In genomic region chrX:103151799-103152198, GRCh38 we compare ENCODE assay signal across 11 cellular contexts. TPM values are rescaled to one million over a fixed set of nuclear protein-coding genes. Genes with fewer than 3 reads are reported as not detected.
A peak's percentile ranks its signal among the peaks of the same experiment; 100 is the strongest.
DNase-seq lines count a peak whose midpoint lies in the region; ATAC-seq and TF ChIP-seq lines count a peak whose summit lies in the region.
"Had no signal": no experiment of that assay in that cellular context is flagged by ENCODE, and none has a peak within 500 bp of the region (broad histone marks: within the 10 kb centered on the region; RNA-seq: fewer than 3 reads in every experiment).

No MANE protein-coding gene starts in this region.

- H4K20me1 ChIP-seq in KMS-11 (ENCODE audit: insufficient read depth) = no peaks in the 10 kb centered on the region

- TF ChIP-seq CTCF in Calu3 (IDR thresholded peaks at IDR 0.05; ENCODE audit: unreplicated experiment) = no peak
- no peak for TF ChIP-seq CTCF in KMS-11 (conservative IDR thresholded peaks at IDR 0.05; ENCODE audit: low read depth, low read length)
- no peak for TF ChIP-seq CTCF in brain (conservative IDR thresholded peaks at IDR 0.05)

- WGBS in mesendoderm (ENCODE audit: extremely low coverage, insufficient coverage, low lambda C conversion rate) = no CpG with 5 or more reads among the region's 3 CpGs

- no peak overlapping the region for H3K23ac ChIP-seq in mesendoderm (ENCODE audit: low read length)

- no peak overlapping the region for H2BK15ac ChIP-seq in mesendoderm (replicated peaks; ENCODE audit: low read depth)

- H3K9ac ChIP-seq in KMS-11 (no peak overlapping the region), mesendoderm (ENCODE audit: low read length) (no peak overlapping the region)

- H3K4me1 ChIP-seq in KMS-11 (ENCODE audit: low read depth, poor library complexity, severe bottlenecking) (peaks cover 15% of the 10 kb centered on the region), mesendoderm (ENCODE audit: control insufficient read depth, low read depth, low read length) (no peaks in the 10 kb centered on the region)
- no peaks in the 10 kb centered on the region for H3K4me1 ChIP-seq in effector memory CD4-positive, alpha-beta T cell (ENCODE audit: control insufficient read depth, insufficient read depth, low read length, poor library complexity, severe bottlenecking)

- H3K27ac Mint-ChIP-seq in Calu3 (ENCODE audit: unreplicated experiment) (peak overlapping the region; percentile 56), brain (peak overlapping the region in 4 of 5 experiments; percentile 96 to 97 (median 96))

- DNase-seq in Calu3 (no peak), mesendoderm (peak; percentile 40), DMS153 treated with DMSO at 0.1 percent for 48 hours (lab: John Stamatoyannopoulos, UW; ENCODE audit: unreplicated experiment) (no peak)
- no peak for DNase-seq in activated effector memory CD4-positive, alpha-beta T cell treated with Interleukin-2 at 50 U/mL for 16 hours
- DNase-seq in effector memory CD4-positive, alpha-beta T cell = no peak
- DNase-seq: activated naive CD4-positive, alpha-beta T cell had no signal

- H4K8ac ChIP-seq in mesendoderm (ENCODE audit: low read depth, low read length) = no peak overlapping the region

- H4K5ac ChIP-seq in mesendoderm (ENCODE audit: low read length) = no peak overlapping the region

- H3K4ac ChIP-seq in mesendoderm (ENCODE audit: low read depth, low read length) = no peak overlapping the region

- H3K56ac ChIP-seq in mesendoderm (ENCODE audit: low read length) = no peak overlapping the region

- H3K4me3 ChIP-seq in KMS-11 (IDR thresholded peaks at IDR 0.05; ENCODE audit: insufficient read depth, low read depth, low read length) (no peak overlapping the region), mesendoderm (ENCODE audit: low read length) (no peak overlapping the region)
- no peak overlapping the region for H3K4me3 ChIP-seq in effector memory CD4-positive, alpha-beta T cell (ENCODE audit: insufficient read depth, low read depth, low read length, poor library complexity, severe bottlenecking)
- H3K4me3 ChIP-seq: cardiac muscle cell had no signal

- no peak overlapping the region for H2AK5ac ChIP-seq in mesendoderm (ENCODE audit: low read length)

- H3K27me3 Mint-ChIP-seq in Calu3 (ENCODE audit: unreplicated experiment) (no peaks in the 10 kb centered on the region), brain (peaks cover 4% of the 10 kb centered on the region)

- CTCF ChIA-PET in Calu3 (lab: Charles Lee) = interaction anchor here (0.5 to 1.0 kb wide), 2 partner anchors 88 to 174 kb away, joined by 3 to 5 read pairs; partner anchors contain the start of gene BEX1

- H2BK120ac ChIP-seq in mesendoderm (ENCODE audit: low read depth, low read length) = no peak overlapping the region

- H3K9me3 Mint-ChIP-seq in Calu3 (ENCODE audit: low read depth, unreplicated experiment) (peaks cover 6% of the 10 kb centered on the region), brain (peaks cover 0 to 7% (median 0%) of the 10 kb centered on the region in 5 experiments)

- H3K36me3 ChIP-seq in KMS-11 (ENCODE audit: insufficient read depth) (no peaks in the 10 kb centered on the region), mesendoderm (ENCODE audit: control insufficient read depth, insufficient read depth, low read length) (no peaks in the 10 kb centered on the region)
- H3K36me3 ChIP-seq in effector memory CD4-positive, alpha-beta T cell (ENCODE audit: control insufficient read depth, insufficient read depth, low read length) = no peaks in the 10 kb centered on the region
- H3K36me3 ChIP-seq: cardiac muscle cell had no signal

- intact Hi-C loops in Calu3 (cut with micrococcal nuclease; ENCODE audit: unreplicated experiment) = no loop called here

- BruUV-seq in Calu3 (replicated peaks; lab: Mats Ljungman, UMichigan) = no TSS peak

- no peak overlapping the region for H3K18ac ChIP-seq in mesendoderm (ENCODE audit: low read length)

- H3K79me2 ChIP-seq in KMS-11 (ENCODE audit: insufficient read depth, low read depth) (no peaks in the 10 kb centered on the region), mesendoderm (ENCODE audit: control insufficient read depth, insufficient read depth, low read length) (no peaks in the 10 kb centered on the region)

- peaks cover 6% of the 10 kb centered on the region for H3K36me3 Mint-ChIP-seq in Calu3 (ENCODE audit: insufficient read depth, unreplicated experiment)
- H3K36me3 Mint-ChIP-seq in brain = no peaks in the 10 kb centered on the region

- ATAC-seq in HG03095 (IDR thresholded peaks at IDR 0.05; ENCODE audit: unreplicated experiment) = no peak

- H3K27me3 ChIP-seq in KMS-11 (ENCODE audit: insufficient read depth, low read depth) (no peaks in the 10 kb centered on the region), mesendoderm (ENCODE audit: insufficient read depth, low read length, poor library complexity) (no peaks in the 10 kb centered on the region)
- H3K27me3 ChIP-seq in effector memory CD4-positive, alpha-beta T cell (replicated peaks; ENCODE audit: control insufficient read depth, insufficient read depth, low read length, poor library complexity, severe bottlenecking) = no peaks in the 10 kb centered on the region
- H3K27me3 ChIP-seq: cardiac muscle cell had no signal

- peaks cover 19% of the 10 kb centered on the region for H3K4me1 Mint-ChIP-seq in Calu3 (ENCODE audit: low read depth, unreplicated experiment)
- H3K4me1 Mint-ChIP-seq in brain = peaks cover 6% of the 10 kb centered on the region

- H3K4me2 ChIP-seq in KMS-11 = peak overlapping the region; percentile 24; the same call in 1 of the 2 replicates
- H3K4me2 ChIP-seq in mesendoderm (ENCODE audit: low read length) = no peak overlapping the region

- H3K27ac ChIP-seq in KMS-11 = no peak overlapping the region
- no peak overlapping the region for H3K27ac ChIP-seq in mesendoderm (ENCODE audit: low read depth, low read length)
- no peak overlapping the region for H3K27ac ChIP-seq in effector memory CD4-positive, alpha-beta T cell (ENCODE audit: insufficient read depth, low read length, poor library complexity, severe bottlenecking)
- H3K27ac ChIP-seq: cardiac muscle cell, VCaP had no signal

- H2BK5ac ChIP-seq in mesendoderm (ENCODE audit: low read length) = no peak overlapping the region

- H3K9me3 ChIP-seq in effector memory CD4-positive, alpha-beta T cell (ENCODE audit: control insufficient read depth, low read length) = no peaks in the 10 kb centered on the region

- no peak overlapping the region for H3K4me3 Mint-ChIP-seq in Calu3 (ENCODE audit: low read depth, unreplicated experiment)
- no peak overlapping the region for H3K4me3 Mint-ChIP-seq in brain

- peak overlapping the region; percentile 22; the same call in 1 of the 2 replicates for H2AFZ ChIP-seq in KMS-11 (ENCODE audit: low read depth)

- no peaks in the 10 kb centered on the region for H3K79me1 ChIP-seq in mesendoderm (ENCODE audit: low read length)

RNA-seq across cellular contexts. Expression of gene NXF3, which starts 58.9 kb away (rescaled TPM):
- total RNA-seq in Calu3 (2022) = 0.27 TPM in 1 of 2 replicates, not detected in the other
- polyA plus RNA-seq in brain (ENCODE audit: insufficient read depth, low read depth, low replicate concordance) = not detected
- 0.01 TPM for polyA plus RNA-seq in mesendoderm (2013, experiment 1 of 2)
- polyA plus RNA-seq in mesendoderm (2013, experiment 2 of 2) = 0.08 TPM
- polyA plus RNA-seq: cardiac muscle cell had no signal
